1 cellular context compared by ENCODE assay signal in the genomic region with DNA sequence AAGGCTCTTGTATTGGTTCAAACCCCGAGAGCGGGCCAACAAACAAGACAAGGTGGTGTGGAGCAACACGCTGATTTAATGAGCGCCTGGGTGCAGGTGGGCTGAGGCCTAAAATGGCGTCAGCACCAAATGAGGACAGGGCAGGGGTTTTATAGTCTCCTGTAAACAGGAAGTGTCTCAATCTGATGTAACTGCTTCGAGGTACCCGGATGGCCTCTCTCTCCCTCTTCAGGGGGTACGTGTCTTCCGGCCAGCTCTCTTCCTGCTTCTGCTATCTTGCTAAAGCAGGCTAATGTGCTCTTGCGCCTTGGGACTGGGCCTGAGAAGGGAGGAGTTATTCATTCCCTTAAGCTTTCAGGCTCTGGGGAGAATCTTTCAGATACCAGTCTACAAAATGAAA. TPM values are rescaled to one million over a fixed set of nuclear protein-coding genes. Genes with fewer than 3 reads are reported as not detected.
"Had no signal": no experiment of that assay in that cellular context is flagged by ENCODE, and none has a peak within 500 bp of the region (broad histone marks: within the 10 kb centered on the region; RNA-seq: fewer than 3 reads in every experiment).

No MANE protein-coding gene starts in this region.

RNA-seq across cellular contexts. Expression of gene TMEM30B, which starts 41.9 kb away (rescaled TPM):
- total RNA-seq: SJSA1 had no signal
